In genomic region chr16:21857656-21858055, GRCh38 we compare ENCODE assay signal across 8 cellular contexts. TPM values are rescaled to one million over a fixed set of nuclear protein-coding genes. Genes with fewer than 3 reads are reported as not detected.
DNase-seq lines count a peak whose midpoint lies in the region; ATAC-seq, FAIRE-seq and TF ChIP-seq lines count a peak whose summit lies in the region.
"Not testable (repeated sequence)": the region's sequence is repeated elsewhere in the genome, so short reads cannot be mapped to it uniquely, and the experiment has no call there.

Gene NPIPB4, minus strand, starts transcription at chr16:21857756. Its CDS starts 378 bp downstream, at chr16:21857378.

- not testable (repeated sequence) for H4K20me1 ChIP-seq in H1 (replicated peaks in 1 of 2; ENCODE audit: control insufficient read depth in 1 of 2, insufficient read depth in 2 of 2, low read length in 2 of 2)

- not testable (repeated sequence) for H3K4me3 Mint-ChIP-seq in Caco-2 (ENCODE audit: unreplicated experiment); activated T-helper 2 cell treated with anti-CD3 and anti-CD28 coated beads, Interferon-gamma antibody, Interleukin-2, Interleukin-4, amounts not matched to agents 10 μg/mL and 5 μg/mL and 100 μg/mL, durations not matched to agents 14 hours and 24 hours and 36 hours (ENCODE audit: low read depth); mesothelial cell of epicardium

- H2BK5ac ChIP-seq in H1 (ENCODE audit: low read depth, low read length), result not testable (repeated sequence)

- TF ChIP-seq RAD21 in H1 (IDR thresholded peaks at IDR 0.05 in 1 of 2, conservative IDR thresholded peaks at IDR 0.05 in 1 of 2; ENCODE audit: low read depth in 2 of 2, low read length in 2 of 2), result not testable (repeated sequence)

- not testable (repeated sequence) for BruUV-seq in Caco-2 (replicated peaks; lab: Mats Ljungman, UMichigan)

- H3K79me1 ChIP-seq in H1 (ENCODE audit: low read depth, low read length), result not testable (repeated sequence)

- not testable (repeated sequence) for H4K8ac ChIP-seq in H1 (ENCODE audit: extremely low read depth, insufficient read depth, low read length)

- H3K27me3 ChIP-seq in Caco-2 (replicated peaks; ENCODE audit: control insufficient read depth, insufficient read depth, low read length); H1 (replicated peaks in 1 of 4; ENCODE audit: control insufficient read depth in 3 of 4, extremely low read depth in 1 of 4, insufficient read depth in 3 of 4, low read length in 3 of 4); heart right ventricle; upper lobe of right lung: not testable (repeated sequence)

- H2BK120ac ChIP-seq in H1 (replicated peaks; ENCODE audit: low read depth, low read length), result not testable (repeated sequence)

- POLR2A ChIA-PET in Caco-2 (lab: Charles Lee); H1 (lab: Charles Lee; ENCODE audit: partially characterized antibody): not testable (repeated sequence)

- not testable (repeated sequence) for H2BK20ac ChIP-seq in H1 (ENCODE audit: low read length)

- H2AK5ac ChIP-seq in H1 (ENCODE audit: low read depth, low read length), result not testable (repeated sequence)

- H3K9ac ChIP-seq in H1 (replicated peaks in 1 of 4; ENCODE audit: extremely low read depth in 1 of 4, low read depth in 3 of 4, low read length in 3 of 4), result not testable (repeated sequence)

- not testable (repeated sequence) for TF ChIP-seq POLR2A in H1 (IDR thresholded peaks at IDR 0.05; ENCODE audit: control extremely low read depth in 1 of 2, low read depth in 2 of 2, low read length in 2 of 2)

- not testable (repeated sequence) for H3K4me3 ChIP-seq in Caco-2 (ENCODE audit: low read depth, low read length); H1 (ENCODE audit: extremely low read depth in 1 of 4, insufficient read depth in 2 of 4, low read depth in 3 of 4, low read length in 4 of 4); heart right ventricle; upper lobe of right lung

- not testable (repeated sequence) for H3K36me3 Mint-ChIP-seq in Caco-2 (ENCODE audit: insufficient read depth, unreplicated experiment); activated T-helper 2 cell treated with anti-CD3 and anti-CD28 coated beads, Interferon-gamma antibody, Interleukin-2, Interleukin-4, amounts not matched to agents 10 μg/mL and 5 μg/mL and 100 μg/mL, durations not matched to agents 14 hours and 24 hours and 36 hours (ENCODE audit: low read depth); mesothelial cell of epicardium

- H4K5ac ChIP-seq in H1 (ENCODE audit: insufficient read length, low read depth, low read length), result not testable (repeated sequence)

- not testable (repeated sequence) for H2BK15ac ChIP-seq in H1 (ENCODE audit: low read length)

- not testable (repeated sequence) for H3K14ac ChIP-seq in H1 (ENCODE audit: insufficient read length)

- not testable (repeated sequence) for H3K9me3 Mint-ChIP-seq in Caco-2 (ENCODE audit: unreplicated experiment); activated T-helper 2 cell treated with anti-CD3 and anti-CD28 coated beads, Interferon-gamma antibody, Interleukin-2, Interleukin-4, amounts not matched to agents 10 μg/mL and 5 μg/mL and 100 μg/mL, durations not matched to agents 14 hours and 24 hours and 36 hours; mesothelial cell of epicardium

- not testable (repeated sequence) for H4K91ac ChIP-seq in H1 (replicated peaks; ENCODE audit: insufficient read length, low read length)

- not testable (repeated sequence) for H3K4me1 ChIP-seq in Caco-2; H1 (replicated peaks in 1 of 4; ENCODE audit: control insufficient read depth in 3 of 4, insufficient read depth in 4 of 4, low read length in 3 of 4); heart right ventricle; upper lobe of right lung

- not testable (repeated sequence) for H3K36me3 ChIP-seq in Caco-2 (ENCODE audit: control insufficient read depth, insufficient read depth, low read length); H1 (ENCODE audit: control insufficient read depth in 2 of 4, insufficient read depth in 4 of 4, low read length in 3 of 4); heart right ventricle; upper lobe of right lung

- intact Hi-C loops in Caco-2 (cut with micrococcal nuclease; ENCODE audit: unreplicated experiment); activated T-helper 2 cell treated with anti-CD3 and anti-CD28 coated beads, Interferon-gamma antibody, Interleukin-2, Interleukin-4, amounts not matched to agents 10 μg/mL and 5 μg/mL and 100 μg/mL, durations not matched to agents 14 hours and 24 hours and 36 hours (cut with micrococcal nuclease); heart right ventricle (cut with DNase I); upper lobe of right lung (cut with DNase I): not testable (repeated sequence)

- H3K9me3 ChIP-seq in Caco-2; H1 (ENCODE audit: insufficient read depth in 2 of 2, low read depth in 1 of 2, low read length in 1 of 2); heart right ventricle; upper lobe of right lung: not testable (repeated sequence)

- H2BK12ac ChIP-seq in H1 (ENCODE audit: low read depth, low read length), result not testable (repeated sequence)

- H3K27me3 Mint-ChIP-seq in Caco-2 (ENCODE audit: insufficient read depth, unreplicated experiment); activated T-helper 2 cell treated with anti-CD3 and anti-CD28 coated beads, Interferon-gamma antibody, Interleukin-2, Interleukin-4, amounts not matched to agents 10 μg/mL and 5 μg/mL and 100 μg/mL, durations not matched to agents 14 hours and 24 hours and 36 hours (ENCODE audit: low read depth); mesothelial cell of epicardium (ENCODE audit: low read depth): not testable (repeated sequence)

- not testable (repeated sequence) for H3K23ac ChIP-seq in H1 (ENCODE audit: insufficient read length)

- in situ Hi-C loops in SK-MEL-5 (cut with HindIII; ENCODE audit: low pct_unique_long_range_greater_than_20kb, low sequenced_read_pairs), result not testable (repeated sequence)

- FAIRE-seq in H1 (lab: Jason Lieb, UNC), result not testable (repeated sequence)

- H3K27ac ChIP-seq in H1 (ENCODE audit: low read depth, low read length); heart right ventricle; upper lobe of right lung: not testable (repeated sequence)

- not testable (repeated sequence) for H3K4ac ChIP-seq in H1 (replicated peaks; ENCODE audit: insufficient read length, low read depth, low read length)

- H3K4me2 ChIP-seq in H1 (ENCODE audit: insufficient read depth in 1 of 2, low read depth in 2 of 2, low read length in 2 of 2), result not testable (repeated sequence)

- H3K27ac Mint-ChIP-seq in Caco-2 (ENCODE audit: unreplicated experiment); activated T-helper 2 cell treated with anti-CD3 and anti-CD28 coated beads, Interferon-gamma antibody, Interleukin-2, Interleukin-4, amounts not matched to agents 10 μg/mL and 5 μg/mL and 100 μg/mL, durations not matched to agents 14 hours and 24 hours and 36 hours; mesothelial cell of epicardium: not testable (repeated sequence)

- not testable (repeated sequence) for H3K4me1 Mint-ChIP-seq in Caco-2 (ENCODE audit: low read depth, unreplicated experiment); activated T-helper 2 cell treated with anti-CD3 and anti-CD28 coated beads, Interferon-gamma antibody, Interleukin-2, Interleukin-4, amounts not matched to agents 10 μg/mL and 5 μg/mL and 100 μg/mL, durations not matched to agents 14 hours and 24 hours and 36 hours (ENCODE audit: low read depth); mesothelial cell of epicardium

- not testable (repeated sequence) for H3K79me2 ChIP-seq in H1 (ENCODE audit: control insufficient read depth in 1 of 2, insufficient read depth in 2 of 2, low read length in 2 of 2)

- not testable (repeated sequence) for TF ChIP-seq EP300 in H1 (IDR thresholded peaks at IDR 0.05; ENCODE audit: borderline replicate concordance in 1 of 2, low read depth in 2 of 2, low read length in 2 of 2)

- not testable (repeated sequence) for H3K23me2 ChIP-seq in H1 (ENCODE audit: low read depth, low read length)

- CTCF ChIA-PET in Caco-2 (lab: Charles Lee); H1 (lab: Charles Lee; ENCODE audit: partially characterized antibody): not testable (repeated sequence)

- not testable (repeated sequence) for H3K56ac ChIP-seq in H1 (replicated peaks; ENCODE audit: insufficient read length, low read depth, low read length)

- not testable (repeated sequence) for H2AFZ ChIP-seq in H1 (ENCODE audit: low read length)

- not testable (repeated sequence) for DNase-seq in Caco-2; SK-MEL-5 (ENCODE audit: low read depth, low spot score); activated T-helper 2 cell treated with anti-CD3 and anti-CD28 coated beads, Interferon-gamma antibody, Interleukin-2, Interleukin-4, amounts not matched to agents 10 μg/mL and 5 μg/mL and 100 μg/mL, durations not matched to agents 14 hours and 24 hours and 36 hours (ENCODE audit: low spot score); H1 (ENCODE audit: low read depth in 1 of 2, low spot score in 2 of 2); heart right ventricle; mesothelial cell of epicardium (ENCODE audit: low spot score in 2 of 2, unreplicated experiment in 2 of 2); pulmonary artery endothelial cell (ENCODE audit: low read depth, low spot score); upper lobe of right lung

- ATAC-seq in heart right ventricle, upper lobe of right lung: not testable (repeated sequence)

- not testable (repeated sequence) for TF ChIP-seq CTCF in Caco-2 (IDR thresholded peaks at IDR 0.05; ENCODE audit: insufficient read depth in 1 of 2, low read depth in 1 of 2, low read length in 1 of 2, severe bottlenecking in 1 of 2, unreplicated experiment in 1 of 2); H1 (IDR thresholded peaks at IDR 0.05; ENCODE audit: control extremely low read depth in 1 of 3, insufficient read depth in 1 of 3, low read depth in 1 of 3, low read length in 3 of 3); heart right ventricle (IDR thresholded peaks at IDR 0.05); mesothelial cell of epicardium (IDR thresholded peaks at IDR 0.05; ENCODE audit: unreplicated experiment); upper lobe of right lung (IDR thresholded peaks at IDR 0.05)

- no CpG with 5 or more reads among the region's 5 CpGs for WGBS in H1 (ENCODE audit: extremely low coverage in 1 of 2, insufficient coverage in 1 of 2, insufficient read length in 1 of 2, insufficient replicate concordance in 2 of 2, low coverage in 1 of 2, low lambda C conversion rate in 2 of 2, missing lambda C conversion rate in 1 of 2), 2 experiments
- WGBS in heart right ventricle, 2 donors, result no CpG with 5 or more reads among the region's 5 CpGs

- not testable (repeated sequence) for H3K18ac ChIP-seq in H1 (ENCODE audit: extremely low read depth, low read length)

RNA-seq across cellular contexts. Expression of gene NPIPB4, which starts in this region (rescaled TPM):
- total RNA-seq in Caco-2 (2022) (136 and 150 TPM in 2 replicates), heart right ventricle (10 to 100 TPM; 26.1 to 43.8 (median 31.2) TPM), mesothelial cell of epicardium (251 to 269 TPM (median 260 TPM) in 3 replicates), pulmonary artery endothelial cell (25.1 and 25.9 TPM in 2 replicates), upper lobe of right lung (143 TPM)
- 11.6 and 21.6 TPM in 2 replicates for total RNA-seq in SK-MEL-5 (2014; rRNA removed; shearing (Covaris generic))
- 12.1 and 25.6 TPM in 2 replicates for polyA plus RNA-seq in SK-MEL-5 (2015; cell fraction: cytosol; rRNA removed)
- polyA plus RNA-seq in SK-MEL-5 (2015; cell fraction: nucleus; rRNA removed), result 228 and 291 TPM in 2 replicates
- 190 and 213 TPM in 2 replicates for total RNA-seq in activated T-helper 2 cell treated with anti-CD3 and anti-CD28 coated beads, Interferon-gamma antibody, Interleukin-2, Interleukin-4, amounts not matched to agents 10 μg/mL and 5 μg/mL and 100 μg/mL, durations not matched to agents 14 hours and 24 hours and 36 hours
- total RNA-seq in H1 (2021; fragmentation: NEBNext Ultra II Directional; extraction: Animal tissue kit (Norgen Biotek cat#: 25700)), result 94.8 and 101 TPM in 2 replicates
- polyA plus RNA-seq in H1 (2011; rRNA removed) (21.3 and 27.7 TPM in 2 replicates), heart right ventricle (10 to 100 TPM in 1 of 2 donors, 1 to 10 TPM in 1; 6.9 to 29.0 TPM)
- polyA plus RNA-seq in H1 (2011; cell fraction: cytosol; rRNA removed), result 25.5 TPM
- 40.6 TPM for polyA plus RNA-seq in H1 (2011; cell fraction: nucleus; rRNA removed)
- 60.5 to 74.6 TPM (median 62.2 TPM) in 4 replicates for polyA plus RNA-seq in H1 (2012, experiment 1 of 2)
- 5.4 TPM for polyA plus RNA-seq in H1 (2012, experiment 2 of 2)
- 29.2 TPM for polyA plus RNA-seq in H1 (2013, experiment 1 of 2)
- polyA plus RNA-seq in H1 (2013, experiment 2 of 2), result 25.6 TPM
- 31.4 and 78.7 TPM in 2 replicates for polyA minus RNA-seq in H1 (2011; rRNA and poly(A)+ RNA removed)
- 70.5 TPM for polyA minus RNA-seq in H1 (2011; cell fraction: cytosol; rRNA and poly(A)+ RNA removed)
- polyA minus RNA-seq in H1 (2011; cell fraction: nucleus; rRNA and poly(A)+ RNA removed), result 90.2 TPM
